9 cellular contexts compared by ENCODE assay signal in the genomic region with DNA sequence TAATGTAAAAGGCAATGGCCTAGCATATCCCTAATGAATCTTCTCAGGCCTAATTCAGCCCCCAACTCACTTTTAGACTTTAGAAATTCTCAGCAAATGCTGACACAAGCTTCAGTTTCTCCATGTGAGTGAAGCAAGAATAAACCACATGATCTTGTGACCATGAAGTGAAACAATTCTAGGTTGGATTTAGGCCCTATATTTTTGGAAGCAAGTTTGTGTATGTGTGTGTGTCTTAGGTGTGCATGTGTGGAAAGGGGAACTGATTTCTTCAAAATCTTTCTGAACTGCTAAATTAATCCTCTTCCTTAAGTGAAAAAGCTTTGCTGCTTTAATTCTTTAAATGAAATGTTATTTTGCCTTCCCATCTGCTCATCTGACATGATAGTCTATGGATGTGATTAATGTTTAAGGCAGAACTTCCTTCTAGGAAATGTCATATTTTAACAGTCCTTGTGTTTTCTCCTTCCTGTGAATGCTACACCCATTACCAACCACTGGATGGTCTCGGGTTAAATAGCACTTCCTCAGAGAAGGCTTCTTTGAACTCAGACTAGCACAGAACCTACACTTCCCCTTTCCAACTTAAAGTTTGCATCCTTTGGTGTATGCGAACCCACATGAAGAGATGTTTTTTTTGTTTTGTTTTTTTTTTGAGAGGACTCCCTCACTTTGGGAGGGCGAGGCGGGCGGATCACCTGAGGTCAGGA. TPM values are rescaled to one million over a fixed set of nuclear protein-coding genes. Genes with fewer than 3 reads are reported as not detected.
DNase-seq lines count a peak whose midpoint lies in the region; ATAC-seq and TF ChIP-seq lines count a peak whose summit lies in the region.
"Had no signal": no experiment of that assay in that cellular context is flagged by ENCODE, and none has a peak within 500 bp of the region (broad histone marks: within the 10 kb centered on the region; RNA-seq: fewer than 3 reads in every experiment).

No MANE protein-coding gene starts in this region.

- DNase-seq in spleen = peak; percentile 41
- no peak for DNase-seq in erythroblast (lab: John Stamatoyannopoulos, UW)
- no peak for DNase-seq in GOT3 (lab: John Stamatoyannopoulos, UW)
- DNase-seq in activated naive CD4-positive, alpha-beta T cell (lab: John Stamatoyannopoulos, UW) = no peak
- DNase-seq in activated effector memory CD4-positive, alpha-beta T cell treated with Interleukin-2 at 50 U/mL for 16 hours = no peak

- H3K4me3 ChIP-seq in spleen = no peak overlapping the region

- ATAC-seq in GM19397 (IDR thresholded peaks at IDR 0.05; ENCODE audit: unreplicated experiment) = peak; percentile 59
- ATAC-seq in HG03280 (IDR thresholded peaks at IDR 0.05; ENCODE audit: unreplicated experiment) = peak; percentile 43

- H3K27ac ChIP-seq in cingulate gyrus (ENCODE audit: low read depth, low read length) (peak overlapping the region; percentile 98), spleen (peak overlapping the region in 6 of 8 donors; percentile 74 to 89 (median 84))

- no peaks in the 10 kb centered on the region for H3K36me3 ChIP-seq in spleen

- peaks cover 0 to 12% (median 0%) of the 10 kb centered on the region in 7 donors for H3K27me3 ChIP-seq in spleen (replicated peaks in 1 of 7)

- H3K9me3 ChIP-seq in spleen = no peaks in the 10 kb centered on the region

- 22 to 42% (median 26%) methylated on average over 5 of the region's 5 CpGs for WGBS in spleen, 5 donors

- TF ChIP-seq POLR2A in spleen (IDR thresholded peaks at IDR 0.05) (no peak), erythroblast (IDR thresholded peaks at IDR 0.05; ENCODE audit: low read length) (no peak)

- intact Hi-C loops in spleen (cut with DNase I; ENCODE audit: low total_unique reads) = no loop called here

- TF ChIP-seq CTCF in spleen (IDR thresholded peaks at IDR 0.05 in 8 of 11, conservative IDR thresholded peaks at IDR 0.05 in 3 of 11) = no peak

- peaks cover 0 to 30% (median 9%) of the 10 kb centered on the region in 6 donors for H3K4me1 ChIP-seq in spleen

RNA-seq across cellular contexts. Expression of a gene that starts 1.2 kb away (rescaled TPM):
- 10 to 100 TPM in 2 of 7 donors, 1 to 10 TPM in 5; 3.5 to 21.3 (median 7.9) TPM for total RNA-seq in spleen
- polyA plus RNA-seq in spleen = 1 to 10 TPM in 2 of 3 donors, under 1 TPM in 1; 0.56 to 1.9 (median 1.5) TPM

RNA-seq across cellular contexts. Expression of a gene that starts 36.3 kb away (rescaled TPM):
- 10 to 100 TPM; 22.0 to 51.3 (median 33.1) TPM for total RNA-seq in spleen
- 1 to 10 TPM; 2.9 to 5.3 (median 3.0) TPM for polyA plus RNA-seq in spleen
- total RNA-seq: H1 had no signal
- polyA plus RNA-seq: H1 had no signal
